In genomic region chr16:29899516-29900101, GRCh38 we compare ENCODE assay signal across 8 cellular contexts. TPM values are rescaled to one million over a fixed set of nuclear protein-coding genes. Genes with fewer than 3 reads are reported as not detected.
DNase-seq lines count a peak whose midpoint lies in the region; ATAC-seq and TF ChIP-seq lines count a peak whose summit lies in the region.

TSS of gene SEZ6L2 (minus strand) at chr16:29899550. CDS start at chr16:29899019, 531 bp downstream.

- peaks cover 0 to 67% of the 10 kb centered on the region in 2 donors for H3K27me3 ChIP-seq in left lung

- in situ Hi-C loops in GM13976 (cut with MboI; ENCODE audit: low sequenced_read_pairs, unreplicated experiment): no loop called here

- DNase-seq in activated CD4-positive, alpha-beta T cell treated with anti-CD3 and anti-CD28 coated beads for 24 hours (ENCODE audit: low read depth in 2 of 2): peak; percentile 69 to 70
- no peak for DNase-seq in activated CD4-positive, alpha-beta T cell treated with anti-CD3 and anti-CD28 coated beads for 4 hours
- DNase-seq in NCI-H1092 treated with DMSO at 0.1 percent for 48 hours (lab: John Stamatoyannopoulos, UW) (peak; percentile 96), SKM-1 (lab: John Stamatoyannopoulos, UW; ENCODE audit: unreplicated experiment) (peak; percentile 55), coronary artery (ENCODE audit: low spot score) (no peak), left lung (peak; percentile 81 to 84), GM13976 (ENCODE audit: low spot score) (no peak)
- peak; percentile 48 for DNase-seq in stimulated activated CD4-positive, alpha-beta T cell treated with anti-CD3 and anti-CD28 coated beads, Interleukin-2, amount 100 ng/mL, for 4 hours (ENCODE audit: low read depth)

- peak within 1 kb of the TSS; percentile 82 for H3K4me3 ChIP-seq in coronary artery
- H3K4me3 ChIP-seq in left lung: peak within 1 kb of the TSS; percentile 58 to 63

- H3K27ac ChIP-seq in coronary artery (peak within 1 kb of the TSS in 1 of 2 donors; percentile 48), left lung (peak within 1 kb of the TSS in 1 of 2 donors; percentile 59)

- TF ChIP-seq CTCF in coronary artery (IDR thresholded peaks at IDR 0.05) (no peak), left lung (IDR thresholded peaks at IDR 0.05) (no peak), GM13976 (IDR thresholded peaks at IDR 0.05; ENCODE audit: borderline replicate concordance, control extremely low read depth, extremely low read depth, insufficient read depth, missing control alignments) (no peak)

- ATAC-seq in left lung: peak; percentile 89

- H3K9me3 ChIP-seq in left lung: no peaks in the 10 kb centered on the region

- H3K36me3 ChIP-seq in left lung: no peaks in the 10 kb centered on the region

- H3K4me1 ChIP-seq in left lung: peaks cover 4 to 12% of the 10 kb centered on the region in 2 donors

- intact Hi-C loops in left lung (cut with DNase I): no loop called here

RNA-seq across cellular contexts. Expression of gene SEZ6L2, which starts in this region (rescaled TPM):
- total RNA-seq in left lung: 10 to 100 TPM in 1 of 2 donors, 1 to 10 TPM in 1; 7.7 to 30.2 TPM

Comparison
In these comparisons a context has a peak if more than half of its experiments do, and no peak if none do; other contexts are left out.
1. DNase-seq: peak in activated CD4-positive, alpha-beta T cell treated with anti-CD3 and anti-CD28 coated beads for 24 hours (2 of 2), NCI-H1092 treated with DMSO at 0.1 percent for 48 hours (single experiment), SKM-1 (single experiment), left lung (2 of 2) and stimulated activated CD4-positive, alpha-beta T cell treated with anti-CD3 and anti-CD28 coated beads, Interleukin-2, amount 100 ng/mL, for 4 hours (single experiment); none in activated CD4-positive, alpha-beta T cell treated with anti-CD3 and anti-CD28 coated beads for 4 hours (0 of 2), coronary artery (single experiment) and GM13976 (single experiment).